8 cellular contexts compared by ENCODE assay signal in genomic region chr11:17730608-17731462, GRCh38. TPM values are rescaled to one million over a fixed set of nuclear protein-coding genes. Genes with fewer than 3 reads are reported as not detected.
A peak's percentile ranks its signal among the peaks of the same experiment; 100 is the strongest.
DNase-seq lines count a peak whose midpoint lies in the region; ATAC-seq and TF ChIP-seq lines count a peak whose summit lies in the region.

No MANE protein-coding gene starts in this region.

- TF ChIP-seq CTCF in C4-2B (conservative IDR thresholded peaks at IDR 0.05) (peak; percentile 99), choroid plexus epithelial cell (conservative IDR thresholded peaks at IDR 0.05; ENCODE audit: low read depth, low read length) (peak; percentile 92), liver (IDR thresholded peaks at IDR 0.05; ENCODE audit: low read depth, low read length, missing input control) (peak; percentile 94)

- no peaks in the 10 kb centered on the region for H3K36me3 ChIP-seq in liver (ENCODE audit: control insufficient read depth in 4 of 4, insufficient read depth in 3 of 4, low read depth in 1 of 4, low read length in 3 of 4)

- no peaks in the 10 kb centered on the region for H3K9me3 ChIP-seq in liver (ENCODE audit: control insufficient read depth in 4 of 4, low read length in 3 of 4)

- WGBS in liver = 16% methylated on average over 9 of the region's 9 CpGs

- H3K9ac ChIP-seq in liver (ENCODE audit: low read depth in 1 of 2, low read length in 2 of 2) = no peak overlapping the region

- H3K4me3 ChIP-seq in choroid plexus epithelial cell (ENCODE audit: low read depth, low read length) = no peak overlapping the region
- H3K4me3 ChIP-seq in liver (ENCODE audit: low read depth in 1 of 3, low read length in 3 of 3) = no peak overlapping the region

- H3K27ac ChIP-seq in C4-2B (no peak overlapping the region), liver (ENCODE audit: low read depth in 1 of 2, low read length in 2 of 2) (no peak overlapping the region)

- peaks cover 9 to 23% (median 15%) of the 10 kb centered on the region in 4 donors for H3K4me1 ChIP-seq in liver (ENCODE audit: control insufficient read depth in 4 of 4, insufficient read depth in 4 of 4, low read length in 3 of 4)

- DNase-seq in NCI-H510A (lab: John Stamatoyannopoulos, UW) = peak; percentile 68
- DNase-seq in activated CD4-positive, alpha-beta T cell treated with anti-CD3 and anti-CD28 coated beads for 1 hour = peak; percentile 16
- DNase-seq in choroid plexus epithelial cell (ENCODE audit: low read depth) = peak; percentile 82
- DNase-seq in stimulated activated CD8-positive, alpha-beta memory T cell treated with anti-CD3 and anti-CD28 coated beads, Interleukin-12 subunit alpha, Interleukin-12 subunit beta, amount 100 ng/mL, for 1 hour (ENCODE audit: low read depth) = peak; percentile 7

- peak; percentile 99 to 100 for TF ChIP-seq RAD21 in liver (IDR thresholded peaks at IDR 0.05)

- H3K27me3 ChIP-seq in liver (ENCODE audit: control insufficient read depth in 4 of 4, insufficient read depth in 4 of 4, low read length in 3 of 4) = peaks cover 0 to 3% (median under 1%) of the 10 kb centered on the region in 4 donors

- ATAC-seq in GM19351 (IDR thresholded peaks at IDR 0.05; ENCODE audit: unreplicated experiment) (peak; percentile 83), HG03442 (IDR thresholded peaks at IDR 0.05; ENCODE audit: unreplicated experiment) (peak; percentile 82)

TF ChIP-seq in liver, 16 proteins besides CTCF, POLR2A, EP300 and RAD21:
- no peak for TF ChIP-seq FOXA2 (IDR thresholded peaks at IDR 0.05)
- peak in 1 of 2 donors; percentile 51 for TF ChIP-seq RXRA (IDR thresholded peaks at IDR 0.05)
- peak; percentile 27 to 38 for TF ChIP-seq HNF4A (conservative IDR thresholded peaks at IDR 0.05)
- peak; percentile 86 for TF ChIP-seq REST (IDR thresholded peaks at IDR 0.05)
- peak; percentile 22 for TF ChIP-seq SP1 (IDR thresholded peaks at IDR 0.05)
- TF ChIP-seq ZBTB33 (IDR thresholded peaks at IDR 0.05) = no peak
- TF ChIP-seq HNF4G (IDR thresholded peaks at IDR 0.05) = no peak

RNA-seq across cellular contexts. Expression of gene KCNC1, which starts 3.7 kb away (rescaled TPM):
- not detected for total RNA-seq in liver
- polyA plus RNA-seq in liver = under 1 TPM in 1 of 2 donors, not detected in 1; 0.54 TPM

RNA-seq across cellular contexts. Expression of gene MYOD1, which starts 11.5 kb away (rescaled TPM):
- total RNA-seq in liver = not detected
- not detected for polyA plus RNA-seq in liver

Comparison
In these comparisons a context has a peak if more than half of its experiments do, and no peak if none do; other contexts are left out.
1. DNase-seq: peak in every context shown above with its lines; median percentile 82 in choroid plexus epithelial cell; 68 in NCI-H510A; 16 in activated CD4-positive, alpha-beta T cell treated with anti-CD3 and anti-CD28 coated beads for 1 hour; 7 in stimulated activated CD8-positive, alpha-beta memory T cell treated with anti-CD3 and anti-CD28 coated beads, Interleukin-12 subunit alpha, Interleukin-12 subunit beta, amount 100 ng/mL, for 1 hour.